In genomic region chr13:98827449-98827848, GRCh38 we compare ENCODE assay signal across 2 cellular contexts.
TF ChIP-seq lines count a peak whose summit lies in the region.

No MANE protein-coding gene starts in this region.

TF ChIP-seq in H1, 55 proteins besides CTCF, POLR2A, EP300 and RAD21 (continued from another document):
- peak; percentile 30; the same call in 1 of the 2 replicates for TF ChIP-seq USF2 (IDR thresholded peaks at IDR 0.05; ENCODE audit: low read length)
- TF ChIP-seq ATF3 (IDR thresholded peaks at IDR 0.05; ENCODE audit: insufficient read depth, low read depth, low read length): 0 out of 2 replicates have a peak, but pooled peaks have one; percentile 13
- TF ChIP-seq POU5F1 (IDR thresholded peaks at IDR 0.05; ENCODE audit: low read depth, low read length): no peak
- TF ChIP-seq SAP30 (IDR thresholded peaks at IDR 0.05; ENCODE audit: insufficient read depth, insufficient replicate concordance, low read length): no peak
- peak in 1 of 2 experiments; percentile 71; a peak in 1 of 4 replicates for TF ChIP-seq SIN3A (conservative IDR thresholded peaks at IDR 0.05 in 1 of 2, IDR thresholded peaks at IDR 0.05 in 1 of 2; ENCODE audit: low read depth in 1 of 2, low read length in 2 of 2)
- peak; percentile 97 for TF ChIP-seq MAX (IDR thresholded peaks at IDR 0.05)

TF ChIP-seq in neural cell, 6 proteins besides CTCF, POLR2A, EP300 and RAD21 (continued from another document):
- TF ChIP-seq REST (IDR thresholded peaks at IDR 0.05; ENCODE audit: borderline replicate concordance): no peak
- TF ChIP-seq EZH2 (IDR thresholded peaks at IDR 0.05; ENCODE audit: borderline replicate concordance, insufficient read depth, low read length, poor library complexity, severe bottlenecking): no peak
